1 cellular context compared by ENCODE assay signal in the genomic region with DNA sequence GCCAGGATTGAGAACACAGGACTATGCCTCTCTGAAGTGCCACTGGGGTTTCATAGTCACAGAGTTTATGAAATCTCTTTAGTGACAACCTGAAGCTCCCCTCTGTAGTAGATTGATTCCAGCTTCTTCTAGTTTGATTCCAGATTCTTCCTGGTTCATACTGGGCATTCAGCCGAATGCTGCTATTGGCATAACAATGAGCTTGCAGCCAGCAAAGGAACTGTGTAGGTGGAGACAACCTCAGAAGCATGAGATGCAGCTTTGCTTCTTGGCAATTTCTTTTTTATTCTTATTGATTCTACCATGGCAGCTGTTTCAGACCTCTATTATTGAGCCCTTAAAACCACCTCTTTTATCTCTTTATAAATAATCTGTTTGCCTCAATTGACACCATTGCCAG.
TF ChIP-seq lines count a peak whose summit lies in the region.

No MANE protein-coding gene starts in this region.

TF ChIP-seq in WTC11, 78 proteins besides CTCF, POLR2A, EP300 and RAD21:
- no peak for TF ChIP-seq ZNF138 (CRISPR knock-in tag; conservative IDR thresholded peaks at IDR 0.05)
- TF ChIP-seq USF1 (CRISPR knock-in tag; IDR thresholded peaks at IDR 0.05): no peak
- TF ChIP-seq ZBTB43 (CRISPR knock-in tag; IDR thresholded peaks at IDR 0.05): no peak
- TF ChIP-seq IRF1 (CRISPR knock-in tag; IDR thresholded peaks at IDR 0.05): no peak
- TF ChIP-seq TEAD1 (CRISPR knock-in tag; IDR thresholded peaks at IDR 0.05): no peak
- TF ChIP-seq RORB (CRISPR knock-in tag; IDR thresholded peaks at IDR 0.05): no peak
- no peak for TF ChIP-seq E2F5 (CRISPR knock-in tag; IDR thresholded peaks at IDR 0.05)
- TF ChIP-seq, protein P1, sequence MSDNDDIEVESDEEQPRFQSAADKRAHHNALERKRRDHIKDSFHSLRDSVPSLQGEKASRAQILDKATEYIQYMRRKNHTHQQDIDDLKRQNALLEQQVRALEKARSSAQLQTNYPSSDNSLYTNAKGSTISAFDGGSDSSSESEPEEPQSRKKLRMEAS (CRISPR knock-in tag; IDR thresholded peaks at IDR 0.05): no peak
- TF ChIP-seq PREB (CRISPR knock-in tag; IDR thresholded peaks at IDR 0.05; ENCODE audit: borderline replicate concordance): no peak
- no peak for TF ChIP-seq OVOL2 (CRISPR knock-in tag; IDR thresholded peaks at IDR 0.05; ENCODE audit: borderline replicate concordance)
- no peak for TF ChIP-seq PRRX2 (CRISPR knock-in tag; IDR thresholded peaks at IDR 0.05)
- no peak for TF ChIP-seq MXD4 (CRISPR knock-in tag; IDR thresholded peaks at IDR 0.05; ENCODE audit: borderline replicate concordance)
- no peak for TF ChIP-seq FOXK1 (CRISPR knock-in tag; IDR thresholded peaks at IDR 0.05)
- no peak for TF ChIP-seq TP53 (CRISPR knock-in tag; IDR thresholded peaks at IDR 0.05)
- TF ChIP-seq ZNF281 (CRISPR knock-in tag; IDR thresholded peaks at IDR 0.05): no peak
- no peak for TF ChIP-seq ERG (CRISPR knock-in tag; IDR thresholded peaks at IDR 0.05)
- TF ChIP-seq, protein P2, sequence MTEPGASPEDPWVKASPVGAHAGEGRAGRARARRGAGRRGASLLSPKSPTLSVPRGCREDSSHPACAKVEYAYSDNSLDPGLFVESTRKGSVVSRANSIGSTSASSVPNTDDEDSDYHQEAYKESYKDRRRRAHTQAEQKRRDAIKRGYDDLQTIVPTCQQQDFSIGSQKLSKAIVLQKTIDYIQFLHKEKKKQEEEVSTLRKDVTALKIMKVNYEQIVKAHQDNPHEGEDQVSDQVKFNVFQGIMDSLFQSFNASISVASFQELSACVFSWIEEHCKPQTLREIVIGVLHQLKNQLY (CRISPR knock-in tag; IDR thresholded peaks at IDR 0.05): no peak
- TF ChIP-seq PRDM15 (CRISPR knock-in tag; IDR thresholded peaks at IDR 0.05): no peak
